In genomic region chr5:126684656-126685442, GRCh38 we compare ENCODE assay signal across 8 cellular contexts.
DNase-seq lines count a peak whose midpoint lies in the region; ATAC-seq, FAIRE-seq and TF ChIP-seq lines count a peak whose summit lies in the region.
"Not testable (repeated sequence)": the region's sequence is repeated elsewhere in the genome, so short reads cannot be mapped to it uniquely, and the experiment has no call there.

No MANE protein-coding gene starts in this region.

- not testable (repeated sequence) for H3K36me3 ChIP-seq in KMS-11 (ENCODE audit: insufficient read depth); neural progenitor cell

- peak overlapping the region; percentile 35 for H3K27ac ChIP-seq in KMS-11
- not testable (repeated sequence) for H3K27ac ChIP-seq in neural progenitor cell

- H3K9ac ChIP-seq in KMS-11: peak overlapping the region; percentile 4; the same call in 1 of the 2 replicates
- H3K9ac ChIP-seq in neural progenitor cell: not testable (repeated sequence)

- H3K4me2 ChIP-seq in KMS-11: peak overlapping the region; percentile 33
- H3K4me2 ChIP-seq in neural progenitor cell: not testable (repeated sequence)

- peaks cover 28% of the 10 kb centered on the region for H3K4me1 Mint-ChIP-seq in activated CD4-positive, alpha-beta T cell treated with anti-CD3 and anti-CD28 coated beads, Interleukin-2, amount 10 ng/mL, durations not matched to agents 7 days and 5 days
- peaks cover 21% of the 10 kb centered on the region for H3K4me1 Mint-ChIP-seq in activated naive CD4-positive, alpha-beta T cell treated with anti-CD3 and anti-CD28 coated beads, Interleukin-2, amount 50 U/mL, for 24 hours
- not testable (repeated sequence) for H3K4me1 Mint-ChIP-seq in neural progenitor cell
- H3K4me1 Mint-ChIP-seq in stimulated activated naive B cell treated with anti-CD40 and anti-IgM and Interleukin-4, amounts not matched to agents 10 μg/mL and 1 μg/mL and 100 μg/mL, for 72 hours: peaks cover 20 to 26% of the 10 kb centered on the region in 2 donors

- H3K9me3 ChIP-seq in neural progenitor cell (ENCODE audit: low read depth): not testable (repeated sequence)

- H3F3A ChIP-seq in neural progenitor cell (ENCODE audit: low read depth): not testable (repeated sequence)

- ATAC-seq in stimulated activated naive B cell treated with anti-CD40 and anti-IgM and Interleukin-4, amounts not matched to agents 10 μg/mL and 1 μg/mL and 100 μg/mL, for 72 hours (replicated peaks): peak; percentile 61 to 63

- not testable (repeated sequence) for H3K79me2 ChIP-seq in KMS-11 (ENCODE audit: insufficient read depth, low read depth); neural progenitor cell (ENCODE audit: low read depth)

- H3K4me1 ChIP-seq in KMS-11 (ENCODE audit: low read depth, poor library complexity, severe bottlenecking) (peaks cover 57% of the 10 kb centered on the region), neural progenitor cell (peaks cover 10% of the 10 kb centered on the region)

- not testable (repeated sequence) for DNase-seq in GM19239 (ENCODE audit: insufficient read length, low spot score); neural progenitor cell (ENCODE audit: low spot score); stimulated activated naive B cell treated with anti-CD40 and anti-IgM and Interleukin-4, amounts not matched to agents 10 μg/mL and 1 μg/mL and 100 μg/mL, for 72 hours
- DNase-seq in activated CD4-positive, alpha-beta T cell treated with anti-CD3 and anti-CD28 coated beads, Interleukin-2, amount 10 ng/mL, durations not matched to agents 7 days and 5 days: peak; percentile 37
- peak; percentile 61 for DNase-seq in activated T-cell treated with anti-CD3 and anti-CD28 coated beads for 24 hours (ENCODE audit: low read depth)
- DNase-seq in stimulated activated CD4-positive, alpha-beta T cell treated with anti-CD3 and anti-CD28 coated beads, Interleukin-4, amount 100 ng/mL, for 48 hours (ENCODE audit: low read depth in 2 of 2): peak; percentile 46 to 62

- not testable (repeated sequence) for H3K36me3 Mint-ChIP-seq in activated CD4-positive, alpha-beta T cell treated with anti-CD3 and anti-CD28 coated beads, Interleukin-2, amount 10 ng/mL, durations not matched to agents 7 days and 5 days (ENCODE audit: low read depth); activated naive CD4-positive, alpha-beta T cell treated with anti-CD3 and anti-CD28 coated beads, Interleukin-2, amount 50 U/mL, for 24 hours; neural progenitor cell; stimulated activated naive B cell treated with anti-CD40 and anti-IgM and Interleukin-4, amounts not matched to agents 10 μg/mL and 1 μg/mL and 100 μg/mL, for 72 hours

- H3K27me3 ChIP-seq in KMS-11 (ENCODE audit: insufficient read depth, low read depth); neural progenitor cell: not testable (repeated sequence)

- POLR2A ChIA-PET in activated CD4-positive, alpha-beta T cell treated with anti-CD3 and anti-CD28 coated beads, Interleukin-2, amount 10 ng/mL, durations not matched to agents 7 days and 5 days (lab: Charles Lee): interaction anchor here (0.7 to 0.9 kb wide), 2 partner anchors 93 to 137 kb away, joined by 3 read pairs; no protein-coding TSS in a partner anchor

- H2AFZ ChIP-seq in KMS-11 (ENCODE audit: low read depth): peak overlapping the region; percentile 55; the same call in 1 of the 2 replicates
- peak overlapping the region; percentile 52 for H2AFZ ChIP-seq in neural progenitor cell (replicated peaks)

- peak overlapping the region; percentile 24 for H3K4me3 Mint-ChIP-seq in activated CD4-positive, alpha-beta T cell treated with anti-CD3 and anti-CD28 coated beads, Interleukin-2, amount 10 ng/mL, durations not matched to agents 7 days and 5 days
- peak overlapping the region; percentile 69 for H3K4me3 Mint-ChIP-seq in activated naive CD4-positive, alpha-beta T cell treated with anti-CD3 and anti-CD28 coated beads, Interleukin-2, amount 50 U/mL, for 24 hours
- H3K4me3 Mint-ChIP-seq in neural progenitor cell: not testable (repeated sequence)
- peak overlapping the region; percentile 24 to 40 for H3K4me3 Mint-ChIP-seq in stimulated activated naive B cell treated with anti-CD40 and anti-IgM and Interleukin-4, amounts not matched to agents 10 μg/mL and 1 μg/mL and 100 μg/mL, for 72 hours

- H3K4me3 ChIP-seq in KMS-11 (IDR thresholded peaks at IDR 0.05; ENCODE audit: insufficient read depth, low read depth, low read length); neural progenitor cell: not testable (repeated sequence)

- FAIRE-seq in GM19239 (lab: Jason Lieb, UNC): peak; percentile 86

- TF ChIP-seq CTCF in KMS-11 (conservative IDR thresholded peaks at IDR 0.05; ENCODE audit: low read depth, low read length); neural progenitor cell (IDR thresholded peaks at IDR 0.05): not testable (repeated sequence)

- CTCF ChIA-PET in activated CD4-positive, alpha-beta T cell treated with anti-CD3 and anti-CD28 coated beads, Interleukin-2, amount 10 ng/mL, durations not matched to agents 7 days and 5 days (lab: Charles Lee): interaction anchor here (0.6 to 4.3 kb wide), 9 partner anchors 15 to 623 kb away, joined by 3 to 20 read pairs (median 4); partner anchors contain the start of gene LMNB1

- H4K20me1 ChIP-seq in KMS-11 (ENCODE audit: insufficient read depth); neural progenitor cell (ENCODE audit: low read depth): not testable (repeated sequence)

- H3K27me3 Mint-ChIP-seq in activated CD4-positive, alpha-beta T cell treated with anti-CD3 and anti-CD28 coated beads, Interleukin-2, amount 10 ng/mL, durations not matched to agents 7 days and 5 days; activated naive CD4-positive, alpha-beta T cell treated with anti-CD3 and anti-CD28 coated beads, Interleukin-2, amount 50 U/mL, for 24 hours; neural progenitor cell (ENCODE audit: insufficient read depth, low read depth); stimulated activated naive B cell treated with anti-CD40 and anti-IgM and Interleukin-4, amounts not matched to agents 10 μg/mL and 1 μg/mL and 100 μg/mL, for 72 hours: not testable (repeated sequence)

- not testable (repeated sequence) for H3K9me3 Mint-ChIP-seq in activated CD4-positive, alpha-beta T cell treated with anti-CD3 and anti-CD28 coated beads, Interleukin-2, amount 10 ng/mL, durations not matched to agents 7 days and 5 days; activated naive CD4-positive, alpha-beta T cell treated with anti-CD3 and anti-CD28 coated beads, Interleukin-2, amount 50 U/mL, for 24 hours; neural progenitor cell; stimulated activated naive B cell treated with anti-CD40 and anti-IgM and Interleukin-4, amounts not matched to agents 10 μg/mL and 1 μg/mL and 100 μg/mL, for 72 hours

- peak overlapping the region; percentile 0 for H3K27ac Mint-ChIP-seq in activated CD4-positive, alpha-beta T cell treated with anti-CD3 and anti-CD28 coated beads, Interleukin-2, amount 10 ng/mL, durations not matched to agents 7 days and 5 days
- H3K27ac Mint-ChIP-seq in activated naive CD4-positive, alpha-beta T cell treated with anti-CD3 and anti-CD28 coated beads, Interleukin-2, amount 50 U/mL, for 24 hours: peak overlapping the region; percentile 93
- H3K27ac Mint-ChIP-seq in neural progenitor cell: not testable (repeated sequence)
- peak overlapping the region; percentile 76 for H3K27ac Mint-ChIP-seq in stimulated activated naive B cell treated with anti-CD40 and anti-IgM and Interleukin-4, amounts not matched to agents 10 μg/mL and 1 μg/mL and 100 μg/mL, for 72 hours
